ENCODE assay signal across 8 cellular contexts in genomic region chr12:47079894-47080724, GRCh38. TPM values are rescaled to one million over a fixed set of nuclear protein-coding genes. Genes with fewer than 3 reads are reported as not detected.
DNase-seq lines count a peak whose midpoint lies in the region; ATAC-seq and TF ChIP-seq lines count a peak whose summit lies in the region.

TSS of gene AMIGO2 (minus strand) at chr12:47079959. CDS start at chr12:47079002, 957 bp downstream.

- H4K20me1 ChIP-seq in Loucy (ENCODE audit: insufficient read depth, low read length, poor library complexity, severe bottlenecking) = no peaks in the 10 kb centered on the region

- H3K9me2 ChIP-seq in Loucy (replicated peaks; ENCODE audit: low read depth, low read length) = no peaks in the 10 kb centered on the region

- no peaks in the 10 kb centered on the region for H3K27me3 Mint-ChIP-seq in activated CD4-positive, alpha-beta memory T cell treated with anti-CD3 and anti-CD28 coated beads, Interleukin-2, amount 10 ng/mL, durations not matched to agents 7 days and 5 days

- no peak within 1 kb of the TSS for H2AK5ac ChIP-seq in mesendoderm (ENCODE audit: low read length)

- H3K56ac ChIP-seq in mesendoderm (ENCODE audit: low read length) = peak within 1 kb of the TSS; percentile 93

- ATAC-seq in GM19438 (IDR thresholded peaks at IDR 0.05; ENCODE audit: low read depth, unreplicated experiment) (peak; percentile 17), GM18861 (IDR thresholded peaks at IDR 0.05; ENCODE audit: unreplicated experiment) (no peak)
- peak; percentile 58 for ATAC-seq in stimulated activated effector memory CD8-positive, alpha-beta T cell treated with anti-CD3 and anti-CD28 coated beads, Interleukin-12 subunit alpha, Interleukin-12 subunit beta, amount 100 ng/mL, for 72 hours

- H3K36me3 ChIP-seq in Loucy (ENCODE audit: insufficient read depth, low read length) (no peaks in the 10 kb centered on the region), endocrine pancreas (ENCODE audit: control insufficient read depth, insufficient read depth, low read length) (no peaks in the 10 kb centered on the region), mesendoderm (ENCODE audit: control insufficient read depth, insufficient read depth, low read length) (peaks cover 3% of the 10 kb centered on the region)

- CTCF ChIA-PET in activated CD4-positive, alpha-beta memory T cell treated with anti-CD3 and anti-CD28 coated beads, Interleukin-2, amount 10 ng/mL, durations not matched to agents 7 days and 5 days (lab: Charles Lee) = interaction anchor here (0.8 to 6.1 kb wide), 13 partner anchors 9 to 317 kb away, joined by 3 to 38 read pairs (median 7); no protein-coding TSS in a partner anchor

- H2AFZ ChIP-seq in Loucy (ENCODE audit: low read length) = peak within 1 kb of the TSS; percentile 93

- POLR2A ChIA-PET in activated CD4-positive, alpha-beta memory T cell treated with anti-CD3 and anti-CD28 coated beads, Interleukin-2, amount 10 ng/mL, durations not matched to agents 7 days and 5 days (lab: Charles Lee) = interaction anchor here (0.7 to 6.1 kb wide), 16 partner anchors 9 to 328 kb away, joined by 3 to 77 read pairs (median 7); no protein-coding TSS in a partner anchor

- no peaks in the 10 kb centered on the region for H3K9me3 ChIP-seq in Loucy (ENCODE audit: insufficient read depth, low read depth, low read length)
- H3K9me3 ChIP-seq in endocrine pancreas (ENCODE audit: control insufficient read depth, low read length) = no peaks in the 10 kb centered on the region

- H3K23ac ChIP-seq in mesendoderm (ENCODE audit: low read length) = peak within 1 kb of the TSS; percentile 49

- peak within 1 kb of the TSS; percentile 92 for H3K4me3 Mint-ChIP-seq in activated CD4-positive, alpha-beta memory T cell treated with anti-CD3 and anti-CD28 coated beads, Interleukin-2, amount 10 ng/mL, durations not matched to agents 7 days and 5 days
- H3K4me3 Mint-ChIP-seq in stimulated activated effector memory CD8-positive, alpha-beta T cell treated with anti-CD3 and anti-CD28 coated beads, Interleukin-12 subunit alpha, Interleukin-12 subunit beta, amount 100 ng/mL, for 72 hours = peak within 1 kb of the TSS; percentile 94

- H3K4me1 Mint-ChIP-seq in activated CD4-positive, alpha-beta memory T cell treated with anti-CD3 and anti-CD28 coated beads, Interleukin-2, amount 10 ng/mL, durations not matched to agents 7 days and 5 days = peaks cover 73% of the 10 kb centered on the region
- peaks cover 76% of the 10 kb centered on the region for H3K4me1 Mint-ChIP-seq in stimulated activated effector memory CD8-positive, alpha-beta T cell treated with anti-CD3 and anti-CD28 coated beads, Interleukin-12 subunit alpha, Interleukin-12 subunit beta, amount 100 ng/mL, for 72 hours

- no peak for TF ChIP-seq CTCF in AG10803 (conservative IDR thresholded peaks at IDR 0.05; ENCODE audit: low read length)
- no peak for TF ChIP-seq CTCF in Loucy (conservative IDR thresholded peaks at IDR 0.05; ENCODE audit: low read length)

- peak within 1 kb of the TSS; percentile 94 for H3K18ac ChIP-seq in mesendoderm (ENCODE audit: low read length)

- peaks cover 12% of the 10 kb centered on the region for H3K79me1 ChIP-seq in mesendoderm (ENCODE audit: low read length)

- H3K27ac Mint-ChIP-seq in activated CD4-positive, alpha-beta memory T cell treated with anti-CD3 and anti-CD28 coated beads, Interleukin-2, amount 10 ng/mL, durations not matched to agents 7 days and 5 days = peak within 1 kb of the TSS; percentile 79
- peak within 1 kb of the TSS; percentile 98 for H3K27ac Mint-ChIP-seq in stimulated activated effector memory CD8-positive, alpha-beta T cell treated with anti-CD3 and anti-CD28 coated beads, Interleukin-12 subunit alpha, Interleukin-12 subunit beta, amount 100 ng/mL, for 72 hours

- WGBS in mesendoderm (ENCODE audit: extremely low coverage, insufficient coverage, low lambda C conversion rate) = no CpG with 5 or more reads among the region's 59 CpGs

- peaks cover 9% of the 10 kb centered on the region for H3K36me3 Mint-ChIP-seq in activated CD4-positive, alpha-beta memory T cell treated with anti-CD3 and anti-CD28 coated beads, Interleukin-2, amount 10 ng/mL, durations not matched to agents 7 days and 5 days (ENCODE audit: low read depth)
- peaks cover 22% of the 10 kb centered on the region for H3K36me3 Mint-ChIP-seq in stimulated activated effector memory CD8-positive, alpha-beta T cell treated with anti-CD3 and anti-CD28 coated beads, Interleukin-12 subunit alpha, Interleukin-12 subunit beta, amount 100 ng/mL, for 72 hours

- H3K27ac ChIP-seq in mesendoderm (ENCODE audit: low read depth, low read length) = peak within 1 kb of the TSS; percentile 92

- H3K9ac ChIP-seq in Loucy (ENCODE audit: low read depth, low read length, poor library complexity, severe bottlenecking) = peak within 1 kb of the TSS; percentile 67
- peak within 1 kb of the TSS; percentile 58 for H3K9ac ChIP-seq in endocrine pancreas (ENCODE audit: control insufficient read depth, insufficient read depth, low read length)
- H3K9ac ChIP-seq in mesendoderm (ENCODE audit: low read length) = peak within 1 kb of the TSS; percentile 89

- H3K4me3 ChIP-seq in AG10803 (ENCODE audit: low read length) (peak within 1 kb of the TSS; percentile 80), Loucy (ENCODE audit: low read length, poor library complexity, severe bottlenecking) (peak within 1 kb of the TSS; percentile 78), endocrine pancreas (ENCODE audit: control insufficient read depth, insufficient read depth, low read length) (peak within 1 kb of the TSS; percentile 70), mesendoderm (ENCODE audit: low read length) (peak within 1 kb of the TSS; percentile 81)

- peaks cover 9% of the 10 kb centered on the region for H3F3A ChIP-seq in Loucy (ENCODE audit: low read depth)

- H3K27me3 ChIP-seq in Loucy (ENCODE audit: insufficient read depth, low read length, poor library complexity, severe bottlenecking) (no peaks in the 10 kb centered on the region), endocrine pancreas (ENCODE audit: control insufficient read depth, insufficient read depth, low read length) (peaks cover 13% of the 10 kb centered on the region), mesendoderm (ENCODE audit: insufficient read depth, low read length, poor library complexity) (no peaks in the 10 kb centered on the region)

- H3K4me1 ChIP-seq in Loucy (ENCODE audit: insufficient read depth, low read length, poor library complexity, severe bottlenecking) = peaks cover 29% of the 10 kb centered on the region
- no peaks in the 10 kb centered on the region for H3K4me1 ChIP-seq in endocrine pancreas (ENCODE audit: control insufficient read depth, insufficient read depth, low read length)
- peaks cover 22% of the 10 kb centered on the region for H3K4me1 ChIP-seq in mesendoderm (ENCODE audit: control insufficient read depth, low read depth, low read length)

- H4K5ac ChIP-seq in mesendoderm (ENCODE audit: low read length) = no peak within 1 kb of the TSS

- peak within 1 kb of the TSS; percentile 91 for H2BK120ac ChIP-seq in mesendoderm (ENCODE audit: low read depth, low read length)

- peak within 1 kb of the TSS; percentile 95 for H2BK5ac ChIP-seq in mesendoderm (ENCODE audit: low read length)

- DNase-seq in AG10803 (ENCODE audit: low read depth) (peak; percentile 73), mesendoderm (peak; percentile 87)
- peak; percentile 39 for DNase-seq in activated CD4-positive, alpha-beta memory T cell treated with anti-CD3 and anti-CD28 coated beads, Interleukin-2, amount 10 ng/mL, durations not matched to agents 7 days and 5 days
- DNase-seq in stimulated activated effector memory CD8-positive, alpha-beta T cell treated with anti-CD3 and anti-CD28 coated beads, Interleukin-12 subunit alpha, Interleukin-12 subunit beta, amount 100 ng/mL, for 72 hours (ENCODE audit: low spot score in 2 of 2) = peak in 1 of 2 donors; percentile 80

- no peaks in the 10 kb centered on the region for H3K9me3 Mint-ChIP-seq in activated CD4-positive, alpha-beta memory T cell treated with anti-CD3 and anti-CD28 coated beads, Interleukin-2, amount 10 ng/mL, durations not matched to agents 7 days and 5 days
- no peaks in the 10 kb centered on the region for H3K9me3 Mint-ChIP-seq in stimulated activated effector memory CD8-positive, alpha-beta T cell treated with anti-CD3 and anti-CD28 coated beads, Interleukin-12 subunit alpha, Interleukin-12 subunit beta, amount 100 ng/mL, for 72 hours

- peak within 1 kb of the TSS; percentile 60 for H4K8ac ChIP-seq in mesendoderm (ENCODE audit: low read depth, low read length)

- H3K4ac ChIP-seq in mesendoderm (ENCODE audit: low read depth, low read length) = peak within 1 kb of the TSS; percentile 65

- H3K4me2 ChIP-seq in Loucy (ENCODE audit: low read depth, low read length, poor library complexity, severe bottlenecking) = peak within 1 kb of the TSS; percentile 93
- peak within 1 kb of the TSS; percentile 80 for H3K4me2 ChIP-seq in mesendoderm (ENCODE audit: low read length)

- H2BK15ac ChIP-seq in mesendoderm (replicated peaks; ENCODE audit: low read depth) = no peak within 1 kb of the TSS

- H3K79me2 ChIP-seq in Loucy (ENCODE audit: insufficient read depth, low read length) (no peaks in the 10 kb centered on the region), mesendoderm (ENCODE audit: control insufficient read depth, insufficient read depth, low read length) (peaks cover 24% of the 10 kb centered on the region)

RNA-seq across cellular contexts. Expression of gene AMIGO2, which starts in this region (rescaled TPM):
- 1 to 10 TPM; 6.6 to 7.1 TPM for total RNA-seq in activated CD4-positive, alpha-beta memory T cell treated with anti-CD3 and anti-CD28 coated beads, Interleukin-2, amount 10 ng/mL, durations not matched to agents 7 days and 5 days
- 14.7 TPM for polyA plus RNA-seq in mesendoderm (2013, experiment 1 of 2)
- 14.0 TPM for polyA plus RNA-seq in mesendoderm (2013, experiment 2 of 2)
